In the genomic region with DNA sequence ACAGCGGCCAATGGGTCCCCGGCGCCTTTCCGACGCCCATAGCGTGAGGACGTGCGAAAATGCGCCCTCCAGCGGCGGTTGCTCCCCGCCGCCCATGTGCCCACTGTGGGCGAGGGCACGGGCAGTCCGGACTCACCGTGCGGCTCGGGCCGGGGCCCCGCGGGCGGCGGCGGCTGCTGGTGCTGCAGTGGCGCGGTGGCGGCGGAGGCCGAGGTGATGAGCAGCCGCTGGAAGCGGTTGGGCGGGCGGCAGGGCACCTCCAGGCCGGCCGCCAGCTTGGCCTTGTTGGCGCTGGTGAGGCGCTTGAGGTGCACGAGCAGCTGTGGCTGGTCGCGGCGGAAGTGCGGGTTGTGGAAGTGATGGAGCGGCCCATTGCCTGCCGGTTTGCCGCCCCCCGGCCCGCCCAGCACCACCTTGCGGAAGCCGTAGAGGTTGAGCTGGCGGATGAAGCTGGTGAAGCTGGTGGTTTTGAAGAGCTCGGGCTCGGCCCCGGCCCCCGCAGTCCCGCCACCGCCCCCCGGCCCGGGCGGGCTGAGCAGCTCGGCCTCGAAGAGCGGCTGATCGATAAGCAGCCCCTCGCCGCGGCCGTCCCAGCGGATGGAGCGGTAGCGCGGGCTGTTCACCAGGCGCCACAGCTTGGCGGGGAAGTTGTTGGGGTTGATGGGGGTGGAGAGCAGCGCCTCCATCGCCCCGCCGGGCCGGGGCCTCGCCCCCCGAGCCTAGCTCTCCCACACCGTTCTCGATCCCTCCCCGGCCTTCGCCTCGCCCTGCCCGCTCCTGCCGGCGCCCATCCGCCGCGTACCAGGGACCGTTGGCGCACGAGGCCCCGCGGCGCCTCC, we compare ENCODE assay signal across 8 cellular contexts. TPM values are rescaled to one million over a fixed set of nuclear protein-coding genes. Genes with fewer than 3 reads are reported as not detected.
DNase-seq lines count a peak whose midpoint lies in the region; TF ChIP-seq lines count a peak whose summit lies in the region.

A gene with protein sequence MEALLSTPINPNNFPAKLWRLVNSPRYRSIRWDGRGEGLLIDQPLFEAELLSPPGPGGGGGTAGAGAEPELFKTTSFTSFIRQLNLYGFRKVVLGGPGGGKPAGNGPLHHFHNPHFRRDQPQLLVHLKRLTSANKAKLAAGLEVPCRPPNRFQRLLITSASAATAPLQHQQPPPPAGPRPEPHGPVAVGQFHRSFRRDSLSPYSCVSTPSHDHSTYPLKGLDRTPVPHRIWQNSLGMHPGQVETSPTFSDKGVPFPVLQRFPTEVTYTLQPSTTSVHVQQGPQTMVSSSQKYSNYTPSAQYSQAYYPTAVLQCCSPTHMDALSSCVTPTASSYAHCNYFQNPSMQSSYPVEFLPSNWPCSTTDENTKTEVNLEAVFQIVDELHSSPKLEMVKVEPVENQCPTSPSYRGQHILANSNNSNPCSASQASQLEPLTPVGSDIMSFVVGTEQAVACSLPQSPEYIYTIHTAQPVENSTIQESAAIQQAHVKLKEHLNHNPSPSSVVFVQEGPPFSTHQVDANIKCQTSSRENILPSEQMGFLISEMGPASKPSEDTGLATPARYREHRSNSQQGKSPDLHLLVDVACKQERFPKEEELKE (minus strand): TSS at position 820 of the 839 bp plus-strand sequence. CDS start 134 bp downstream, at position 686.

- 60 to 69% methylated on average over 76 to 85 of the region's 98 CpGs for WGBS in lower leg skin, 2 donors

- intact Hi-C loops in lower leg skin (cut with DNase I; ENCODE audit: low total_unique reads), result no loop called here

- peak; percentile 56 for DNase-seq in GM06990 (ENCODE audit: extremely low read depth, insufficient read length)
- DNase-seq in activated CD4-positive, CD25-positive, alpha-beta regulatory T cell treated with anti-CD3 and anti-CD28 coated beads, Interleukin-2, amount 50 U/mL, for 72 hours, result peak; percentile 80
- no peak for DNase-seq in coronary artery (ENCODE audit: low spot score)
- DNase-seq in stimulated activated CD4-positive, alpha-beta T cell treated with anti-CD3 and anti-CD28 coated beads, Interleukin-12 subunit alpha, Interleukin-12 subunit beta, amount 100 ng/mL, for 24 hours (ENCODE audit: low read depth in 2 of 2), result peak; percentile 36 to 61
- DNase-seq in DMS 273 (lab: John Stamatoyannopoulos, UW; ENCODE audit: unreplicated experiment), result no peak
- DNase-seq in lower leg skin (ENCODE audit: low spot score in 2 of 2), result no peak
- DNase-seq in AML-193 (lab: John Stamatoyannopoulos, UW), result no peak
- DNase-seq in C1 segment of cervical spinal cord (lab: John Stamatoyannopoulos, UW), result no peak

- TF ChIP-seq CTCF in GM06990 (IDR thresholded peaks at IDR 0.05; ENCODE audit: insufficient read depth, low read length, poor library complexity, severe bottlenecking) (peak; percentile 7), coronary artery (IDR thresholded peaks at IDR 0.05) (no peak), lower leg skin (IDR thresholded peaks at IDR 0.05) (no peak)

- no peak within 1 kb of the TSS for H3K4me3 ChIP-seq in GM06990 (replicated peaks; ENCODE audit: low read depth, low read length)
- H3K4me3 ChIP-seq in coronary artery, result peak within 1 kb of the TSS; percentile 46
- H3K4me3 ChIP-seq in lower leg skin (ENCODE audit: low read depth, poor library complexity, severe bottlenecking), result no peak within 1 kb of the TSS

- H3K27ac ChIP-seq in coronary artery, result no peak within 1 kb of the TSS

- H3K27me3 ChIP-seq in GM06990 (replicated peaks; ENCODE audit: control insufficient read depth, insufficient read depth, low read length), result no peaks in the 10 kb centered on the region

- peaks cover 23% of the 10 kb centered on the region for H3K36me3 ChIP-seq in GM06990 (ENCODE audit: control insufficient read depth, insufficient read depth, low read length)

- no peak for TF ChIP-seq POLR2A in lower leg skin (IDR thresholded peaks at IDR 0.05)

RNA-seq across cellular contexts. Expression of the gene that starts here (rescaled TPM):
- total RNA-seq in lower leg skin, result under 1 TPM in 2 of 4 donors, not detected in 2; 0.08 to 0.10 TPM

Comparison
In these comparisons a context has a peak if more than half of its experiments do, and no peak if none do; other contexts are left out.
1. DNase-seq: peak in GM06990 (single experiment), activated CD4-positive, CD25-positive, alpha-beta regulatory T cell treated with anti-CD3 and anti-CD28 coated beads, Interleukin-2, amount 50 U/mL, for 72 hours (single experiment) and stimulated activated CD4-positive, alpha-beta T cell treated with anti-CD3 and anti-CD28 coated beads, Interleukin-12 subunit alpha, Interleukin-12 subunit beta, amount 100 ng/mL, for 24 hours (2 of 2); none in coronary artery (single experiment), DMS 273 (single experiment), lower leg skin (0 of 2), AML-193 (0 of 2) and C1 segment of cervical spinal cord (0 of 14).